10 cellular contexts compared by ENCODE assay signal in genomic region chr3:104673981-104674380, GRCh38.
"Had no signal": no experiment of that assay in that cellular context is flagged by ENCODE, and none has a peak within 500 bp of the region (broad histone marks: within the 10 kb centered on the region; RNA-seq: fewer than 3 reads in every experiment).

No MANE protein-coding gene starts in this region.

- H3K27me3 ChIP-seq: adrenal gland, tibial artery, vagina had no signal

- H3K36me3 ChIP-seq: adrenal gland, tibial artery, vagina had no signal

- H3K4me3 ChIP-seq: adrenal gland, tibial artery, vagina had no signal

- DNase-seq: activated CD4-positive, alpha-beta T cell treated with anti-CD3 and anti-CD28 coated beads, Interleukin-2, amount 10 ng/mL, durations not matched to agents 7 days and 5 days; activated CD4-positive, CD25-positive, alpha-beta regulatory T cell; activated naive CD4-positive, alpha-beta T cell treated with anti-CD3 and anti-CD28 coated beads, Interleukin-2, amount 10 ng/mL, durations not matched to agents 7 days and 5 days; adrenal gland; naive B cell; retina; T-helper 17 cell; tibial artery had no signal

- H3K4me1 ChIP-seq: adrenal gland, tibial artery, vagina had no signal

- H3K27ac ChIP-seq: adrenal gland, tibial artery, vagina had no signal

- ATAC-seq: stimulated activated effector memory CD8-positive, alpha-beta T cell treated with anti-CD3 and anti-CD28 coated beads, Interleukin-12 subunit alpha, Interleukin-12 subunit beta, amount 100 ng/mL, for 72 hours; T-helper 17 cell had no signal

- H3K9me3 ChIP-seq: vagina had no signal
